8 cellular contexts compared by ENCODE assay signal in the genomic region with DNA sequence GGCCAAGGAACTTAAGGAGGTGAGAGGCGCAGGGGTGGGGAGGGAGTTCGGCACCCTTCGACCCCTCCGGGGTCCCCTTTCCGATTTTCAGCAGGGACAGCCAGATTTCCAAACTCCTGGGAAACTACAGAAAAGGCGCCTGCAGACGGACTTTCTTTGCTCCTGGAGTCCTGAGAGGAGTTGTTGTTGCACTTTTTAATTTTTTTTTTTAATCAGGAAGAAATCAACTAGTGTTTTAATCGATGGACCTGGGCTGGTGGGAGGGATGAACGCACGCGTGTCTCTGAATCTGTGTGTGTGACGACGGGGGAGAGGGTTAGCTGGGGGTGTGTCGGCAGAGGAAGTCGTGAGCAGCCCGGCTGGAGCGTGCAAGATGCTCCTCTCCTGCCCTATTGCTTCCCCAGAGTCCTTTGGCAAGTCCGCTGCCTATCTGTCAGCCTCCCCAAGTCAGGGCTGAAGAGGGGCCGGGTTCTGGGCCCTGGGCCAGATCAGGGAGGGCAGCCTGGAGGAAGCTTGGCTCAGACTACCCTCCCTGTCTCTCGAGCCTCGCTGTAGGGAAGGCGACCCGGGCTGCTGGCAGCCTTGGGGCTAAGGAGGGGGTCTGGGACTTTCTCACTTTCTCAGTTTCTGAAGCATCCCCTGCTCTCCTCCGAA. TPM values are rescaled to one million over a fixed set of nuclear protein-coding genes. Genes with fewer than 3 reads are reported as not detected.
DNase-seq lines count a peak whose midpoint lies in the region; ATAC-seq and TF ChIP-seq lines count a peak whose summit lies in the region.

No MANE protein-coding gene starts in this region.

- H3K4me3 ChIP-seq in SK-N-MC (peak overlapping the region; percentile 87), mucosa of rectum (ENCODE audit: low read length in 2 of 2) (peak overlapping the region; percentile 50 to 70), aorta (ENCODE audit: low read length in 2 of 2) (peak overlapping the region; percentile 78 to 88)

- WGBS in aorta, 2 donors: 0% methylated on average over 24 of the region's 24 CpGs

- DNase-seq in activated CD8-positive, alpha-beta memory T cell treated with anti-CD3 and anti-CD28 coated beads for 24 hours: peak; percentile 54
- DNase-seq in activated CD8-positive, alpha-beta memory T cell treated with anti-CD3 and anti-CD28 coated beads, Interleukin-2, amount 50 U/mL, for 4 hours: no peak
- DNase-seq in SK-N-MC (ENCODE audit: low read depth, low spot score) (no peak), erythroblast (lab: John Stamatoyannopoulos, UW) (peak; percentile 28 to 33), aorta (peak; percentile 74 to 79), epidermal melanocyte (ENCODE audit: insufficient read length, low spot score) (no peak)

- H3K4me1 ChIP-seq in mucosa of rectum (ENCODE audit: control insufficient read depth in 2 of 2, insufficient read depth in 2 of 2, low read length in 2 of 2) (peaks cover 2 to 9% of the 10 kb centered on the region in 2 donors), aorta (ENCODE audit: control insufficient read depth in 1 of 2, insufficient read depth in 2 of 2, low read length in 2 of 2) (peaks cover 0 to 1% of the 10 kb centered on the region in 2 donors)

- H3K27ac ChIP-seq in SK-N-MC: no peak overlapping the region
- H3K27ac ChIP-seq in mucosa of rectum (ENCODE audit: low read depth in 2 of 2, low read length in 2 of 2): peak overlapping the region; percentile 55 to 62
- H3K27ac ChIP-seq in aorta (ENCODE audit: low read depth in 1 of 2, low read length in 2 of 2): peak overlapping the region; percentile 0 to 84

- TF ChIP-seq POLR2A in erythroblast (IDR thresholded peaks at IDR 0.05; ENCODE audit: low read length): no peak

- ATAC-seq in aorta (ENCODE audit: low FRiP score) (peak; percentile 74), HG02678 (IDR thresholded peaks at IDR 0.05; ENCODE audit: unreplicated experiment) (no peak)

- H3K9me3 ChIP-seq in SK-N-MC (ENCODE audit: low read depth, low read length): no peaks in the 10 kb centered on the region
- H3K9me3 ChIP-seq in mucosa of rectum (ENCODE audit: control insufficient read depth in 2 of 2, low read length in 2 of 2): no peaks in the 10 kb centered on the region
- H3K9me3 ChIP-seq in aorta (ENCODE audit: control insufficient read depth, low read length): no peaks in the 10 kb centered on the region

- peaks cover 15 to 24% of the 10 kb centered on the region in 2 donors for H3K27me3 ChIP-seq in mucosa of rectum (ENCODE audit: control insufficient read depth in 2 of 2, insufficient read depth in 2 of 2, low read length in 2 of 2)
- no peaks in the 10 kb centered on the region for H3K27me3 ChIP-seq in aorta (ENCODE audit: control insufficient read depth in 1 of 2, insufficient read depth in 2 of 2, low read length in 1 of 2)

- H3K36me3 ChIP-seq in SK-N-MC (ENCODE audit: insufficient read depth, low read length): no peaks in the 10 kb centered on the region
- H3K36me3 ChIP-seq in mucosa of rectum (ENCODE audit: control insufficient read depth in 2 of 2, insufficient read depth in 2 of 2, low read length in 2 of 2): no peaks in the 10 kb centered on the region
- no peaks in the 10 kb centered on the region for H3K36me3 ChIP-seq in aorta (ENCODE audit: control insufficient read depth in 1 of 2, insufficient read depth in 2 of 2, low read length in 1 of 2)

- intact Hi-C loops in aorta (cut with DNase I): loop anchor here (5.0 to 10.0 kb wide), 3 partner anchors 157 to 1000 kb away; no protein-coding TSS in a partner anchor

- H3K9ac ChIP-seq in SK-N-MC (ENCODE audit: insufficient read length) (no peak overlapping the region), mucosa of rectum (ENCODE audit: low read depth in 1 of 2, low read length in 2 of 2) (peak overlapping the region; percentile 20 to 52)

RNA-seq across cellular contexts. Expression of gene PRR16, which starts 0.7 kb away (rescaled TPM):
- total RNA-seq in aorta: 10 to 100 TPM; 10.5 to 14.2 TPM
- 10 to 100 TPM in 1 of 2 donors, 1 to 10 TPM in 1; 6.5 to 26.8 TPM for polyA plus RNA-seq in aorta

Comparison
In these comparisons a context has a peak if more than half of its experiments do, and no peak if none do; other contexts are left out.
1. DNase-seq: peak in activated CD8-positive, alpha-beta memory T cell treated with anti-CD3 and anti-CD28 coated beads for 24 hours (single experiment), erythroblast (2 of 2) and aorta (2 of 2); none in activated CD8-positive, alpha-beta memory T cell treated with anti-CD3 and anti-CD28 coated beads, Interleukin-2, amount 50 U/mL, for 4 hours (single experiment), SK-N-MC (single experiment) and epidermal melanocyte (single experiment).
2. Peak in every context shown above with its lines, with median percentiles within 50 percentile points of each other: H3K4me3 ChIP-seq.